Comparison of ENCODE assay signal across 26 cellular contexts in the genomic region with DNA sequence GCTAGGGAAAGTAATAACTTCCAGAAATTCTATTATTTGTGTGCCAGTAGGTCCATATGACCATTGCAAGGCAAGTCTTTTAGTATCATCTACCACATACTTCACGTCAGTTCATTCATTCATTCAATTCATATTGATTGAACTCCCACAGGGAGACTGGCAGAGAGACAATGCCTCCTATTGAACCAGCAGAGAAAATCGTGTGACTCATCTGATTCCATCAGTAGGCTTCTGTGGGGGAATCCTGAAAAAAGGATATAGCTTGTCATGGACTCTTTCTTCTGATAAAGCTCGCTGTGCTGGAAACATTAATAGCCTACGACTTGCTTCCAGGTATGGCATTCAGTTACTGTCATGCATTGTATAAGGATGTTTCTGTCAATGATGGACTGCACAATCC. TPM values are rescaled to one million over a fixed set of nuclear protein-coding genes. Genes with fewer than 3 reads are reported as not detected.
DNase-seq lines count a peak whose midpoint lies in the region; ATAC-seq and TF ChIP-seq lines count a peak whose summit lies in the region.
"Had no signal": no experiment of that assay in that cellular context is flagged by ENCODE, and none has a peak within 500 bp of the region (broad histone marks: within the 10 kb centered on the region; RNA-seq: fewer than 3 reads in every experiment).

No MANE protein-coding gene starts in this region.

- no peak overlapping the region for H3K4me2 ChIP-seq in GM23338
- H3K4me2 ChIP-seq: BLaER1 treated with 17β-estradiol and CSF1 and Interleukin-3, amounts not matched to agents 10 nM and 100 nM; KMS-11 had no signal

- peaks cover 15% of the 10 kb centered on the region for H3K4me1 ChIP-seq in GM23338 (ENCODE audit: insufficient read depth)
- H3K4me1 ChIP-seq: BLaER1 treated with 17β-estradiol and CSF1 and Interleukin-3, amounts not matched to agents 10 nM and 100 nM; SJCRH30 had no signal

- H3K27me3 ChIP-seq in GM23338 (ENCODE audit: insufficient read depth): no peaks in the 10 kb centered on the region
- H3K27me3 ChIP-seq: BLaER1 treated with 17β-estradiol and CSF1 and Interleukin-3, amounts not matched to agents 10 nM and 100 nM; SJCRH30 had no signal

- peaks cover 26% of the 10 kb centered on the region for H3K4me1 Mint-ChIP-seq in GM23338
- H3K4me1 Mint-ChIP-seq in T-helper 2 cell treated with Interferon-gamma antibody and Interleukin-4, amounts not matched to agents 5 μg/mL and 100 μg/mL, for 36 hours (ENCODE audit: low read depth): no peaks in the 10 kb centered on the region

- H3K27me3 Mint-ChIP-seq in GM23338 (ENCODE audit: insufficient read depth, low read depth, poor library complexity): no peaks in the 10 kb centered on the region
- H3K27me3 Mint-ChIP-seq in T-helper 2 cell treated with Interferon-gamma antibody and Interleukin-4, amounts not matched to agents 5 μg/mL and 100 μg/mL, for 36 hours (ENCODE audit: low read depth): no peaks in the 10 kb centered on the region

- ATAC-seq in GM23338: no peak
- ATAC-seq in HG02678 (IDR thresholded peaks at IDR 0.05; ENCODE audit: unreplicated experiment): no peak
- ATAC-seq: PC-3, Right ventricle myocardium inferior had no signal

- TF ChIP-seq CTCF in GM23338 (conservative IDR thresholded peaks at IDR 0.05; ENCODE audit: low read depth in 2 of 2): 0 out of 4 replicates have a peak, but pooled peaks of 1 of the 2 experiments have one; percentile 0

- H3K79me2 ChIP-seq in GM23338 (replicated peaks; ENCODE audit: insufficient read depth): no peaks in the 10 kb centered on the region

- H3K9me3 Mint-ChIP-seq in GM23338: no peaks in the 10 kb centered on the region
- no peaks in the 10 kb centered on the region for H3K9me3 Mint-ChIP-seq in T-helper 2 cell treated with Interferon-gamma antibody and Interleukin-4, amounts not matched to agents 5 μg/mL and 100 μg/mL, for 36 hours
- H3K9me3 Mint-ChIP-seq: CD4-positive, alpha-beta T cell; H9 had no signal

- no peaks in the 10 kb centered on the region for H3K36me3 ChIP-seq in GM23338 (ENCODE audit: insufficient read depth)
- H3K36me3 ChIP-seq: BLaER1 treated with 17β-estradiol and CSF1 and Interleukin-3, amounts not matched to agents 10 nM and 100 nM; SJCRH30 had no signal

- peak; percentile 13 for DNase-seq in GM23338 (ENCODE audit: low spot score)
- peak; percentile 23 for DNase-seq in cerebellum (ENCODE audit: low spot score)
- peak; percentile 3 for DNase-seq in medulla oblongata (ENCODE audit: extremely low spot score)
- DNase-seq in T-helper 2 cell treated with Interferon-gamma antibody and Interleukin-4, amounts not matched to agents 5 μg/mL and 100 μg/mL, for 36 hours (ENCODE audit: low spot score): no peak
- DNase-seq in NCI-H82 (lab: John Stamatoyannopoulos, UW): no peak
- DNase-seq in NCI-H2171 (lab: John Stamatoyannopoulos, UW): no peak
- DNase-seq: AML-193; CD4-positive, alpha-beta T cell; COR-L47; DMS53; H9; HFFc6; IMR-90; NCI-H1092; NCI-H1417 treated with DMSO at 0.1 percent for 48 hours; NCI-H1694 treated with DMSO at 0.1 percent for 48 hours; NCI-H2081; NCI-H345; NCI-H524; NCI-H748 treated with DMSO at 0.1 percent for 48 hours; PC-3; SJCRH30 had no signal

- H3K9me2 ChIP-seq in GM23338 (ENCODE audit: insufficient read depth): 0 out of 2 replicates have a peak, but pooled peaks cover 6% of the 10 kb centered on the region

- H3K27ac Mint-ChIP-seq in GM23338: no peak overlapping the region
- no peak overlapping the region for H3K27ac Mint-ChIP-seq in T-helper 2 cell treated with Interferon-gamma antibody and Interleukin-4, amounts not matched to agents 5 μg/mL and 100 μg/mL, for 36 hours
- H3K27ac Mint-ChIP-seq: CD4-positive, alpha-beta T cell; H9; HFFc6 had no signal

- no peak overlapping the region for H3K4me3 ChIP-seq in GM23338
- H3K4me3 ChIP-seq: BLaER1 treated with 17β-estradiol and CSF1 and Interleukin-3, amounts not matched to agents 10 nM and 100 nM; SJCRH30 had no signal

- H4K20me1 ChIP-seq in GM23338 (replicated peaks; ENCODE audit: insufficient read depth): no peaks in the 10 kb centered on the region
- H4K20me1 ChIP-seq: BLaER1 treated with 17β-estradiol and CSF1 and Interleukin-3, amounts not matched to agents 10 nM and 100 nM had no signal

- no peak overlapping the region for H3K27ac ChIP-seq in GM23338 (ENCODE audit: low read depth)
- H3K27ac ChIP-seq: BLaER1 treated with 17β-estradiol and CSF1 and Interleukin-3, amounts not matched to agents 10 nM and 100 nM; KMS-11; SJCRH30 had no signal

- H3K36me3 Mint-ChIP-seq in GM23338 (ENCODE audit: low read depth): no peaks in the 10 kb centered on the region
- no peaks in the 10 kb centered on the region for H3K36me3 Mint-ChIP-seq in T-helper 2 cell treated with Interferon-gamma antibody and Interleukin-4, amounts not matched to agents 5 μg/mL and 100 μg/mL, for 36 hours (ENCODE audit: low read depth)

- H3K4me3 Mint-ChIP-seq in GM23338: no peak overlapping the region
- no peak overlapping the region for H3K4me3 Mint-ChIP-seq in T-helper 2 cell treated with Interferon-gamma antibody and Interleukin-4, amounts not matched to agents 5 μg/mL and 100 μg/mL, for 36 hours
- H3K4me3 Mint-ChIP-seq: CD4-positive, alpha-beta T cell; H9; HFFc6 had no signal

- H2AFZ ChIP-seq in GM23338: no peak overlapping the region

- H3F3A ChIP-seq in GM23338 (replicated peaks; ENCODE audit: low read depth): no peaks in the 10 kb centered on the region

TF ChIP-seq in GM23338, 12 proteins besides CTCF, POLR2A, EP300 and RAD21:
- TF ChIP-seq POLR2AphosphoS5 (IDR thresholded peaks at IDR 0.05; ENCODE audit: low read depth): no peak
- TF ChIP-seq JUNB (IDR thresholded peaks at IDR 0.05; ENCODE audit: unreplicated experiment): no peak
- no peak for TF ChIP-seq EZH2 (IDR thresholded peaks at IDR 0.05; ENCODE audit: low read depth, unreplicated experiment)
TF ChIP-seq in GM23338: peak in this region for 0.

RNA-seq across cellular contexts. Expression of gene CNR1, which starts 45.3 kb away (rescaled TPM):
- 2.6 and 2.8 TPM in 2 replicates for total RNA-seq in GM23338 (2014; rRNA removed; shearing (Covaris generic))
- polyA plus RNA-seq in GM23338 (2016; fragmentation: Nextera tagmentation; extraction: Ambion mirVana): 0.71 and 1.0 TPM in 2 replicates
- 225 TPM for total RNA-seq in cerebellum
- total RNA-seq: CD4-positive, alpha-beta T cell; HFFc6; IMR-90; PC-3 had no signal
- polyA plus RNA-seq: IMR-90 had no signal

Comparison
In these comparisons a context has a peak if more than half of its experiments do, and no peak if none do; other contexts are left out.
1. DNase-seq: peak in GM23338 (single experiment), cerebellum (single experiment) and medulla oblongata (single experiment); none in T-helper 2 cell treated with Interferon-gamma antibody and Interleukin-4, amounts not matched to agents 5 μg/mL and 100 μg/mL, for 36 hours (single experiment), NCI-H82 (single experiment) and NCI-H2171 (single experiment).
2. RNA of gene CNR1, which starts 45.3 kb away (total RNA-seq): 225 TPM in cerebellum (single experiment); 2.6 to 2.8 TPM in GM23338; every median in the first group is over 10 times any median in the second.